Comparison of ENCODE assay signal across 13 cellular contexts in the genomic region with DNA sequence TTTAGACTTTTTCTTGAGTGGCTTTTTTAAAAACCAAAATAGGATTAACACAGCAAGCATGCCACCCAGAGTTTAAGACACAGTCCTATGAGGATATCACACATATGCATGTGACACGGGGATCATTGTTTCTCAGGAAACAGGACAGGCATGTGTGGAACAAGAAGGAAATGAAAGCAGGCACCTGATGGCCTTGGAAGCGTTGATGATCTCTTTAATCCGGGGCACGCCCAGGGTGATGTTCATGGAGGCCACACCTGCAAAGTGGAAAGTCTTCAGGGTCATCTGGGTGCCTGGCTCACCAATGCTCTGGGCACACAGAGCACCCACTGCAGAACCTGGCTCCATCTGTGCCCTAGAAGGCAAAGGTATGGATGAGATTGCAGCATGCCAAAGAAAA. TPM values are rescaled to one million over a fixed set of nuclear protein-coding genes. Genes with fewer than 3 reads are reported as not detected.
DNase-seq lines count a peak whose midpoint lies in the region; FAIRE-seq and TF ChIP-seq lines count a peak whose summit lies in the region.
"Had no signal": no experiment of that assay in that cellular context is flagged by ENCODE, and none has a peak within 500 bp of the region (broad histone marks: within the 10 kb centered on the region; RNA-seq: fewer than 3 reads in every experiment).

No MANE protein-coding gene starts in this region.

- no peak overlapping the region for H3K14ac ChIP-seq in mesenchymal stem cell (ENCODE audit: low read length in 2 of 2)

- H3K4me3 ChIP-seq in left ventricle myocardium inferior (no peak overlapping the region), mesenchymal stem cell (ENCODE audit: insufficient read depth in 1 of 2, low read depth in 1 of 2, low read length in 2 of 2) (no peak overlapping the region), small intestine (ENCODE audit: low read depth in 1 of 2, low read length in 2 of 2) (no peak overlapping the region), esophagus muscularis mucosa (no peak overlapping the region)
- H3K4me3 ChIP-seq: BLaER1 treated with 17β-estradiol and CSF1 and Interleukin-3, amounts not matched to agents 10 nM and 100 nM; HAP-1 had no signal

- peak overlapping the region; percentile 76 for H3K9ac ChIP-seq in mesenchymal stem cell (ENCODE audit: low read length)
- H3K9ac ChIP-seq: BLaER1 treated with 17β-estradiol and CSF1 and Interleukin-3, amounts not matched to agents 10 nM and 100 nM had no signal

- no peak overlapping the region for H3K4me2 ChIP-seq in mesenchymal stem cell (ENCODE audit: low read length, poor library complexity, severe bottlenecking)

- H3K27me3 ChIP-seq in left ventricle myocardium inferior (ENCODE audit: low read depth) (no peaks in the 10 kb centered on the region), mesenchymal stem cell (ENCODE audit: control insufficient read depth in 1 of 2, insufficient read depth in 1 of 2, low read length in 2 of 2) (no peaks in the 10 kb centered on the region), small intestine (ENCODE audit: control insufficient read depth in 2 of 2, insufficient read depth in 2 of 2, low read length in 2 of 2) (no peaks in the 10 kb centered on the region), esophagus muscularis mucosa (no peaks in the 10 kb centered on the region)
- H3K27me3 ChIP-seq: BLaER1 treated with 17β-estradiol and CSF1 and Interleukin-3, amounts not matched to agents 10 nM and 100 nM had no signal

- H4K91ac ChIP-seq in mesenchymal stem cell (ENCODE audit: low read length): no peak overlapping the region

- no peak overlapping the region for H3K18ac ChIP-seq in mesenchymal stem cell (ENCODE audit: low read depth in 1 of 2, low read length in 2 of 2)

- peaks cover 13% of the 10 kb centered on the region for H3K79me1 ChIP-seq in mesenchymal stem cell (replicated peaks; ENCODE audit: low read length, poor library complexity, severe bottlenecking)

- 97% methylated on average over 4 of the region's 4 CpGs for WGBS in mesenchymal stem cell
- 45 to 68% (median 65%) methylated on average over 4 of the region's 4 CpGs for WGBS in small intestine, 3 donors
- WGBS in esophagus muscularis mucosa: 88% methylated on average over 4 of the region's 4 CpGs

- no peak overlapping the region for H2BK12ac ChIP-seq in mesenchymal stem cell (ENCODE audit: low read length in 2 of 2)

- H3K23ac ChIP-seq in mesenchymal stem cell (ENCODE audit: low read length in 2 of 2): no peak overlapping the region

- H3K36me3 ChIP-seq in left ventricle myocardium inferior: peaks cover 97% of the 10 kb centered on the region
- H3K36me3 ChIP-seq in mesenchymal stem cell (ENCODE audit: control insufficient read depth in 1 of 2, insufficient read depth in 2 of 2, low read depth in 1 of 2, low read length in 2 of 2): peaks cover 67 to 93% of the 10 kb centered on the region in 2 experiments
- H3K36me3 ChIP-seq in small intestine (ENCODE audit: control insufficient read depth in 2 of 2, insufficient read depth in 2 of 2, low read length in 2 of 2): peaks cover 31 to 47% of the 10 kb centered on the region in 2 donors
- H3K36me3 ChIP-seq in esophagus muscularis mucosa: peaks cover 80 to 100% (median 96%) of the 10 kb centered on the region in 4 donors

- peak; percentile 19 for DNase-seq in cardiac septum (ENCODE audit: low spot score)
- DNase-seq in left ventricle myocardium inferior: no peak
- DNase-seq in mesenchymal stem cell: no peak
- DNase-seq in small intestine: peak; percentile 42
- no peak for DNase-seq in NCI-H2196 treated with DMSO at 0.1 percent for 48 hours (lab: John Stamatoyannopoulos, UW; ENCODE audit: unreplicated experiment)
- no peak for DNase-seq in DMS153 (lab: John Stamatoyannopoulos, UW)
- no peak for DNase-seq in esophagus muscularis mucosa (ENCODE audit: extremely low spot score)
- DNase-seq: ACHN; CD4-positive, CD25-positive, alpha-beta regulatory T cell had no signal

- TF ChIP-seq CTCF in left ventricle myocardium inferior (IDR thresholded peaks at IDR 0.05; ENCODE audit: borderline replicate concordance) (no peak), esophagus muscularis mucosa (IDR thresholded peaks at IDR 0.05) (no peak)

- no peaks in the 10 kb centered on the region for H3K9me3 ChIP-seq in left ventricle myocardium inferior (replicated peaks)
- H3K9me3 ChIP-seq in mesenchymal stem cell (ENCODE audit: control insufficient read depth, low read length): no peaks in the 10 kb centered on the region
- H3K9me3 ChIP-seq in small intestine (ENCODE audit: control insufficient read depth, low read depth): no peaks in the 10 kb centered on the region
- H3K9me3 ChIP-seq in esophagus muscularis mucosa: no peaks in the 10 kb centered on the region
- H3K9me3 ChIP-seq: BLaER1 treated with 17β-estradiol and CSF1 and Interleukin-3, amounts not matched to agents 10 nM and 100 nM; HAP-1 had no signal

- H3K4me1 ChIP-seq in left ventricle myocardium inferior (peaks cover 28% of the 10 kb centered on the region), mesenchymal stem cell (ENCODE audit: control insufficient read depth, insufficient read depth, low read depth, low read length) (no peaks in the 10 kb centered on the region), small intestine (ENCODE audit: control insufficient read depth in 2 of 2, insufficient read depth in 1 of 2, low read depth in 1 of 2, low read length in 1 of 2) (no peaks in the 10 kb centered on the region), esophagus muscularis mucosa (peaks cover 0 to 3% (median 1%) of the 10 kb centered on the region in 4 donors)
- H3K4me1 ChIP-seq: HAP-1 had no signal

- H2AFZ ChIP-seq in mesenchymal stem cell (ENCODE audit: low read depth, low read length): no peak overlapping the region

- TF ChIP-seq POLR2A in esophagus muscularis mucosa (IDR thresholded peaks at IDR 0.05; ENCODE audit: low read depth): no peak

- intact Hi-C loops in cardiac septum (cut with DNase I) (loop anchor here (5.0 kb wide), 1 partner anchor 138 kb away; no protein-coding TSS in a partner anchor), left ventricle myocardium inferior (cut with micrococcal nuclease) (loop anchor here (10.0 kb wide), 1 partner anchor 130 kb away; no protein-coding TSS in a partner anchor), esophagus muscularis mucosa (cut with DNase I) (no loop called here)

- no peak overlapping the region for H2BK120ac ChIP-seq in mesenchymal stem cell (ENCODE audit: low read depth, low read length)

- H3K4ac ChIP-seq in mesenchymal stem cell (ENCODE audit: low read depth in 1 of 2, low read length in 2 of 2): no peak overlapping the region

- H2AK5ac ChIP-seq in mesenchymal stem cell (ENCODE audit: low read length, severe bottlenecking): no peak overlapping the region

- H2BK5ac ChIP-seq in mesenchymal stem cell (ENCODE audit: low read depth, low read length, poor library complexity, severe bottlenecking): no peak overlapping the region

- no peak for FAIRE-seq in small intestine (lab: Jason Lieb, UNC)
- FAIRE-seq: H1 had no signal

- H4K8ac ChIP-seq in mesenchymal stem cell (ENCODE audit: low read length): no peak overlapping the region

- H3K27ac ChIP-seq in left ventricle myocardium inferior (replicated peaks) (no peak overlapping the region), mesenchymal stem cell (ENCODE audit: low read length, poor library complexity, severe bottlenecking) (no peak overlapping the region), small intestine (ENCODE audit: low read depth in 1 of 2, low read length in 1 of 2) (no peak overlapping the region), esophagus muscularis mucosa (replicated peaks in 1 of 4) (no peak overlapping the region)
- H3K27ac ChIP-seq: HL-60 had no signal

- no peak for TF ChIP-seq EP300 in esophagus muscularis mucosa (IDR thresholded peaks at IDR 0.05)

- H2BK15ac ChIP-seq in mesenchymal stem cell (ENCODE audit: low read depth, poor library complexity, severe bottlenecking): no peak overlapping the region

RNA-seq across cellular contexts. Expression of a gene that starts 44.3 kb away (rescaled TPM):
- 9.9 TPM for total RNA-seq in cardiac septum
- total RNA-seq in left ventricle myocardium inferior: 8.2 TPM
- 8.4 TPM for polyA plus RNA-seq in mesenchymal stem cell (2013, experiment 1 of 2)
- 8.7 TPM for polyA plus RNA-seq in mesenchymal stem cell (2013, experiment 2 of 2)
- polyA plus RNA-seq in small intestine: 1 to 10 TPM; 4.3 to 6.5 (median 6.3) TPM
- total RNA-seq in esophagus muscularis mucosa: 10 to 100 TPM in 1 of 4 donors, 1 to 10 TPM in 3; 9.3 to 12.8 (median 9.9) TPM

RNA-seq across cellular contexts. Expression of a gene that starts 48.7 kb away (rescaled TPM):
- 694 TPM for total RNA-seq in cardiac septum
- 829 TPM for total RNA-seq in left ventricle myocardium inferior
- polyA plus RNA-seq in mesenchymal stem cell (2013, experiment 1 of 2): 3,857 TPM
- polyA plus RNA-seq in mesenchymal stem cell (2013, experiment 2 of 2): 3,991 TPM
- polyA plus RNA-seq in small intestine: 1,000 to 10,000 TPM; 3,318 to 7,694 (median 4,799) TPM
- total RNA-seq in esophagus muscularis mucosa: 1,000 to 10,000 TPM; 1,283 to 2,770 (median 2,221) TPM

RNA-seq across cellular contexts. Expression of a gene that starts 58.4 kb away (rescaled TPM):
- total RNA-seq in cardiac septum (19.5 TPM), left ventricle myocardium inferior (8.9 TPM), esophagus muscularis mucosa (100 to 1,000 TPM in 1 of 4 donors, 10 to 100 TPM in 3; 55.7 to 120 (median 76.6) TPM)
- polyA plus RNA-seq in mesenchymal stem cell (2013, experiment 1 of 2): 35.0 TPM
- 33.7 TPM for polyA plus RNA-seq in mesenchymal stem cell (2013, experiment 2 of 2)
- polyA plus RNA-seq in small intestine: 10 to 100 TPM in 1 of 3 donors, 1 to 10 TPM in 2; 7.8 to 13.9 (median 8.9) TPM

Comparison
In these comparisons a context has a peak if more than half of its experiments do, and no peak if none do; other contexts are left out.
1. DNase-seq: peak in cardiac septum (single experiment) and small intestine (single experiment); none in left ventricle myocardium inferior (single experiment), mesenchymal stem cell (single experiment), NCI-H2196 treated with DMSO at 0.1 percent for 48 hours (single experiment), DMS153 (single experiment) and esophagus muscularis mucosa (single experiment).